14 cellular contexts compared by ENCODE assay signal in genomic region chr5:168417731-168418429, GRCh38.
A peak's percentile ranks its signal among the peaks of the same experiment; 100 is the strongest.
DNase-seq lines count a peak whose midpoint lies in the region; ATAC-seq and TF ChIP-seq lines count a peak whose summit lies in the region.
"Had no signal": no experiment of that assay in that cellular context is flagged by ENCODE, and none has a peak within 500 bp of the region (broad histone marks: within the 10 kb centered on the region; RNA-seq: fewer than 3 reads in every experiment).

No MANE protein-coding gene starts in this region.

- H3K36me3 Mint-ChIP-seq in chondrocyte (ENCODE audit: low read depth) (no peaks in the 10 kb centered on the region), neural crest cell (ENCODE audit: low read depth) (no peaks in the 10 kb centered on the region)
- H3K36me3 Mint-ChIP-seq: CD4-positive, CD25-positive, alpha-beta regulatory T cell had no signal

- H3K4me1 Mint-ChIP-seq in chondrocyte (ENCODE audit: low read depth): peaks cover 9% of the 10 kb centered on the region
- H3K4me1 Mint-ChIP-seq in neural crest cell: no peaks in the 10 kb centered on the region
- H3K4me1 Mint-ChIP-seq: CD4-positive, CD25-positive, alpha-beta regulatory T cell had no signal

- TF ChIP-seq CTCF in heart left ventricle (IDR thresholded peaks at IDR 0.05): no peak
- TF ChIP-seq CTCF in right atrium auricular region (IDR thresholded peaks at IDR 0.05): no peak
- no peak for TF ChIP-seq CTCF in chondrocyte (IDR thresholded peaks at IDR 0.05)
- TF ChIP-seq CTCF in neural crest cell (conservative IDR thresholded peaks at IDR 0.05): no peak
- TF ChIP-seq CTCF in GM13977 (IDR thresholded peaks at IDR 0.05; ENCODE audit: extremely low read depth, insufficient read depth, missing control alignments): no peak

- H3K4me1 ChIP-seq in heart left ventricle (peaks cover 0 to 5% (median 0%) of the 10 kb centered on the region in 12 donors), right atrium auricular region (no peaks in the 10 kb centered on the region)

- H3K27me3 ChIP-seq in heart left ventricle: no peaks in the 10 kb centered on the region
- H3K27me3 ChIP-seq in right atrium auricular region: no peaks in the 10 kb centered on the region

- H3K27ac ChIP-seq in heart left ventricle: no peak overlapping the region
- no peak overlapping the region for H3K27ac ChIP-seq in right atrium auricular region
- no peak overlapping the region for H3K27ac ChIP-seq in caudate nucleus (ENCODE audit: low read depth, low read length)

- H3K4me3 Mint-ChIP-seq in chondrocyte (ENCODE audit: unreplicated experiment) (no peak overlapping the region), neural crest cell (no peak overlapping the region)
- H3K4me3 Mint-ChIP-seq: CD4-positive, CD25-positive, alpha-beta regulatory T cell had no signal

- 60 to 76% (median 67%) methylated on average over 10 of the region's 10 CpGs for WGBS in heart left ventricle, 4 donors

- no peaks in the 10 kb centered on the region for H3K27me3 Mint-ChIP-seq in chondrocyte (ENCODE audit: low read depth)
- no peaks in the 10 kb centered on the region for H3K27me3 Mint-ChIP-seq in neural crest cell (ENCODE audit: low read depth)
- H3K27me3 Mint-ChIP-seq: CD4-positive, CD25-positive, alpha-beta regulatory T cell had no signal

- intact Hi-C loops in heart left ventricle (cut with DNase I): no loop called here

- H3K36me3 ChIP-seq in heart left ventricle (no peaks in the 10 kb centered on the region), right atrium auricular region (no peaks in the 10 kb centered on the region)

- in situ Hi-C loops in GM13977 (cut with MboI; ENCODE audit: low pct_unique_long_range_greater_than_20kb, low sequenced_read_pairs, unreplicated experiment): no loop called here

- H3K9me3 ChIP-seq in heart left ventricle: no peaks in the 10 kb centered on the region
- no peaks in the 10 kb centered on the region for H3K9me3 ChIP-seq in right atrium auricular region

- H3K27ac Mint-ChIP-seq in chondrocyte (ENCODE audit: unreplicated experiment) (peak overlapping the region; percentile 69), neural crest cell (ENCODE audit: unreplicated experiment) (peak overlapping the region; percentile 43)

- DNase-seq in heart left ventricle (peak in 2 of 5 donors; percentile 18 to 47), right atrium auricular region (ENCODE audit: low spot score) (no peak), chondrocyte (ENCODE audit: low spot score) (no peak), neural crest cell (ENCODE audit: low read depth, low spot score) (no peak), GM13977 (ENCODE audit: low spot score) (no peak), T-helper 9 cell (no peak), caudate nucleus (lab: John Stamatoyannopoulos, UW) (no peak)
- DNase-seq: CD4-positive, CD25-positive, alpha-beta regulatory T cell; HCEC 1CT; Karpas-422; NCI-H1105 treated with DMSO at 0.1 percent for 48 hours; NCI-H2029; NCI-H510A treated with DMSO at 0.1 percent for 48 hours had no signal

- ATAC-seq in heart left ventricle: peak; percentile 62 to 87 (median 65)
- ATAC-seq: GM12878 had no signal

- H3K9me3 Mint-ChIP-seq in chondrocyte (ENCODE audit: low read depth) (no peaks in the 10 kb centered on the region), neural crest cell (no peaks in the 10 kb centered on the region)
- H3K9me3 Mint-ChIP-seq: CD4-positive, CD25-positive, alpha-beta regulatory T cell had no signal

- no peak for TF ChIP-seq POLR2A in heart left ventricle (IDR thresholded peaks at IDR 0.05)

- no peak overlapping the region for H3K4me3 ChIP-seq in heart left ventricle
- no peak overlapping the region for H3K4me3 ChIP-seq in right atrium auricular region
- H3K4me3 ChIP-seq: GM12878 had no signal
